Comparison of ENCODE assay signal across 8 cellular contexts in genomic region chr18:50065039-50065438, GRCh38.
"Had no signal": no experiment of that assay in that cellular context is flagged by ENCODE, and none has a peak within 500 bp of the region (broad histone marks: within the 10 kb centered on the region; RNA-seq: fewer than 3 reads in every experiment).

No MANE protein-coding gene starts in this region.

- H3K4me3 ChIP-seq: GM12878 had no signal

- FAIRE-seq: G401.6, GM12878, GM12891, GM12892, GM18507, GM19239 had no signal

- DNase-seq: GDM1, GF-D8 had no signal

- ATAC-seq: GM12878 had no signal
